Comparison of ENCODE assay signal across 1 cellular context in the genomic region with DNA sequence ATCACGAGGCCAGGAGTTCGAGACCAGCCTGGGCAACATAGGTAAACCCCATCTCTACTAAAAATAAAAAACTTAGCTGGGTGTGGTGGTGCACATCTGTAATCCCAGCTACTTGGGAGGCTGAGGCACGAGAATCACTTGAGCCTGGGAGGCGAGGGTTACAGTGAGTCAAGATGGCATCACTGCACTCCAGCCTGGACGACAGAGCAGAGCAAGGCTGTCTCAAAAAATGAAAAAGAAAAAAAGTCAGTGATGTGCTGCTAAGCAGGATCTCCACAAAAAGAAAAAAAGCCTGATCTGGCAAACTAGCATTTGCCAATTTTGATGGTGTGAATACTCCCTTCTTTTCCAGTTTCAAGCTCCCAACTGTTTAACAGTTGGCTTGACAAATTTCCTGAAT.
TF ChIP-seq lines count a peak whose summit lies in the region.

No MANE protein-coding gene starts in this region.

TF ChIP-seq in GM23338, 12 proteins besides CTCF, POLR2A, EP300 and RAD21:
- no peak for TF ChIP-seq CREB1 (CRISPR knock-in tag; IDR thresholded peaks at IDR 0.05; ENCODE audit: low read depth)
- TF ChIP-seq, protein P1, sequence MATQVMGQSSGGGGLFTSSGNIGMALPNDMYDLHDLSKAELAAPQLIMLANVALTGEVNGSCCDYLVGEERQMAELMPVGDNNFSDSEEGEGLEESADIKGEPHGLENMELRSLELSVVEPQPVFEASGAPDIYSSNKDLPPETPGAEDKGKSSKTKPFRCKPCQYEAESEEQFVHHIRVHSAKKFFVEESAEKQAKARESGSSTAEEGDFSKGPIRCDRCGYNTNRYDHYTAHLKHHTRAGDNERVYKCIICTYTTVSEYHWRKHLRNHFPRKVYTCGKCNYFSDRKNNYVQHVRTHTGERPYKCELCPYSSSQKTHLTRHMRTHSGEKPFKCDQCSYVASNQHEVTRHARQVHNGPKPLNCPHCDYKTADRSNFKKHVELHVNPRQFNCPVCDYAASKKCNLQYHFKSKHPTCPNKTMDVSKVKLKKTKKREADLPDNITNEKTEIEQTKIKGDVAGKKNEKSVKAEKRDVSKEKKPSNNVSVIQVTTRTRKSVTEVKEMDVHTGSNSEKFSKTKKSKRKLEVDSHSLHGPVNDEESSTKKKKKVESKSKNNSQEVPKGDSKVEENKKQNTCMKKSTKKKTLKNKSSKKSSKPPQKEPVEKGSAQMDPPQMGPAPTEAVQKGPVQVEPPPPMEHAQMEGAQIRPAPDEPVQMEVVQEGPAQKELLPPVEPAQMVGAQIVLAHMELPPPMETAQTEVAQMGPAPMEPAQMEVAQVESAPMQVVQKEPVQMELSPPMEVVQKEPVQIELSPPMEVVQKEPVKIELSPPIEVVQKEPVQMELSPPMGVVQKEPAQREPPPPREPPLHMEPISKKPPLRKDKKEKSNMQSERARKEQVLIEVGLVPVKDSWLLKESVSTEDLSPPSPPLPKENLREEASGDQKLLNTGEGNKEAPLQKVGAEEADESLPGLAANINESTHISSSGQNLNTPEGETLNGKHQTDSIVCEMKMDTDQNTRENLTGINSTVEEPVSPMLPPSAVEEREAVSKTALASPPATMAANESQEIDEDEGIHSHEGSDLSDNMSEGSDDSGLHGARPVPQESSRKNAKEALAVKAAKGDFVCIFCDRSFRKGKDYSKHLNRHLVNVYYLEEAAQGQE (IDR thresholded peaks at IDR 0.05; ENCODE audit: unreplicated experiment): no peak
- TF ChIP-seq EZH2 (IDR thresholded peaks at IDR 0.05; ENCODE audit: low read depth, unreplicated experiment): no peak
- TF ChIP-seq ZNF331 (CRISPR knock-in tag; IDR thresholded peaks at IDR 0.05; ENCODE audit: low read depth): no peak
- no peak for TF ChIP-seq JUNB (IDR thresholded peaks at IDR 0.05; ENCODE audit: unreplicated experiment)
- TF ChIP-seq EZH2phosphoT487 (IDR thresholded peaks at IDR 0.05; ENCODE audit: unreplicated experiment): no peak
- no peak for TF ChIP-seq ZNF114 (CRISPR knock-in tag; IDR thresholded peaks at IDR 0.05)
- TF ChIP-seq, protein P2, sequence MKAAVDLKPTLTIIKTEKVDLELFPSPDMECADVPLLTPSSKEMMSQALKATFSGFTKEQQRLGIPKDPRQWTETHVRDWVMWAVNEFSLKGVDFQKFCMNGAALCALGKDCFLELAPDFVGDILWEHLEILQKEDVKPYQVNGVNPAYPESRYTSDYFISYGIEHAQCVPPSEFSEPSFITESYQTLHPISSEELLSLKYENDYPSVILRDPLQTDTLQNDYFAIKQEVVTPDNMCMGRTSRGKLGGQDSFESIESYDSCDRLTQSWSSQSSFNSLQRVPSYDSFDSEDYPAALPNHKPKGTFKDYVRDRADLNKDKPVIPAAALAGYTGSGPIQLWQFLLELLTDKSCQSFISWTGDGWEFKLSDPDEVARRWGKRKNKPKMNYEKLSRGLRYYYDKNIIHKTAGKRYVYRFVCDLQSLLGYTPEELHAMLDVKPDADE (IDR thresholded peaks at IDR 0.05): no peak
